ENCODE assay signal across 16 cellular contexts in the genomic region with DNA sequence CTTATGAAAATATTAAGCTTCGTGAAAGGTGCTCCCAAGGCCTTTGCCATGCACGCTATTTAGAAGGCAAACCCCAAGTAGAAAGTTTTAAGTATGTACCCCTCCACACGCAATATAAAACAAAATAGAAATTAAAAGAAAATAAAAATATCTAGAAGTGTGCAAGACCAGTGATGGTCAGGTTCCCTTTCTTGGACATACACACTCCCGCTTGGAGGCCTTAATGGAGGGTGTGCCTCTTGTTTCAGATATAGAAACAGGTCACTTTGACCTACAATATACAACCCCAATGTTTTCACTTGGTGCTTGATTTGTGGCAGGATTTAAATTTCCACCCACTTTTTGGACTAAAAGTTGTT.
DNase-seq lines count a peak whose midpoint lies in the region; ATAC-seq, FAIRE-seq and TF ChIP-seq lines count a peak whose summit lies in the region.
"Had no signal": no experiment of that assay in that cellular context is flagged by ENCODE, and none has a peak within 500 bp of the region (broad histone marks: within the 10 kb centered on the region; RNA-seq: fewer than 3 reads in every experiment).

No MANE protein-coding gene starts in this region.

- DNase-seq in right cardiac atrium = no peak
- DNase-seq in cardiac septum (ENCODE audit: low spot score) = no peak
- no peak for DNase-seq in mammary epithelial cell
- DNase-seq in osteoblast (ENCODE audit: insufficient read length, low spot score, missing footprints) = no peak
- no peak for DNase-seq in HepG2 (ENCODE audit: low spot score)
- no peak for DNase-seq in NCI-H526 (lab: John Stamatoyannopoulos, UW)
- DNase-seq in stimulated activated naive CD8-positive, alpha-beta T cell treated with anti-CD3 and anti-CD28 coated beads, Interleukin-15, Interleukin-2, amounts not matched to agents 100 U/mL and 50 U/mL, for 24 hours = no peak
- DNase-seq: activated CD4-positive, alpha-beta T cell treated with anti-CD3 and anti-CD28 coated beads for 1 hour; GF-D8; NCI-H1417; NCI-H524; retina; stimulated activated CD4-positive, alpha-beta T cell treated with anti-CD3 and anti-CD28 coated beads, Interleukin-1b, Interleukin-23, amount 100 ng/mL, for 48 hours; stomach had no signal

- H3K27me3 ChIP-seq in right cardiac atrium (ENCODE audit: control insufficient read depth, insufficient read depth) (no peaks in the 10 kb centered on the region), mammary epithelial cell (ENCODE audit: insufficient read depth, low read length) (no peaks in the 10 kb centered on the region), osteoblast (ENCODE audit: insufficient read depth, low read length) (no peaks in the 10 kb centered on the region), HepG2 (ENCODE audit: control insufficient read depth in 1 of 2, insufficient read depth in 2 of 2, low read length in 2 of 2) (no peaks in the 10 kb centered on the region; a peak in 1 of 5 replicates)
- H3K27me3 ChIP-seq: stomach had no signal

- 78% methylated on average over 4 of the region's 4 CpGs for WGBS in right cardiac atrium
- 30% methylated on average over 4 of the region's 4 CpGs for WGBS in mammary epithelial cell (ENCODE audit: low coverage, missing lambda C conversion rate)
- WGBS in HepG2 (ENCODE audit: low lambda C conversion rate) = 23% methylated on average over 4 of the region's 4 CpGs

- no peaks in the 10 kb centered on the region for H3K79me2 ChIP-seq in mammary epithelial cell (ENCODE audit: insufficient read depth, low read length)
- no peaks in the 10 kb centered on the region for H3K79me2 ChIP-seq in osteoblast (ENCODE audit: insufficient read depth, low read length)
- H3K79me2 ChIP-seq in HepG2 (ENCODE audit: insufficient read depth, low read length) = no peaks in the 10 kb centered on the region

- H3K4me1 ChIP-seq in right cardiac atrium (ENCODE audit: control insufficient read depth, insufficient read depth, low read length) (peaks cover 11% of the 10 kb centered on the region), mammary epithelial cell (ENCODE audit: insufficient read depth, low read length) (peaks cover 47% of the 10 kb centered on the region), osteoblast (ENCODE audit: insufficient read depth, low read length) (peaks cover 73% of the 10 kb centered on the region), HepG2 (ENCODE audit: insufficient read depth, low read length) (no peaks in the 10 kb centered on the region)

- H4K20me1 ChIP-seq in mammary epithelial cell (ENCODE audit: insufficient read depth, low read length) = no peaks in the 10 kb centered on the region
- H4K20me1 ChIP-seq in osteoblast (ENCODE audit: insufficient read depth, low read length) = no peaks in the 10 kb centered on the region
- H4K20me1 ChIP-seq in HepG2 (ENCODE audit: insufficient read depth, low read length) = no peaks in the 10 kb centered on the region

- no peak for TF ChIP-seq RAD21 in HepG2 (CRISPR knock-in tag; IDR thresholded peaks at IDR 0.05)

- intact Hi-C loops in right cardiac atrium (cut with DNase I) = no loop called here
- intact Hi-C loops in cardiac septum (cut with DNase I) = loop anchor here (10.0 kb wide), 2 partner anchors 119 to 131 kb away; a partner anchor contains a TSS
- intact Hi-C loops in mammary epithelial cell (cut with micrococcal nuclease) = loop anchor here (1.0 to 2.0 kb wide), 4 partner anchors 17 to 126 kb away; no protein-coding TSS in a partner anchor
- intact Hi-C loops in HepG2 (cut with micrococcal nuclease; ENCODE audit: unreplicated experiment) = loop anchor here (10.0 kb wide), 1 partner anchor 119 kb away; no protein-coding TSS in a partner anchor

- POLR2A ChIA-PET in HepG2 (lab: Yijun Ruan, JAX) = interaction anchor here (0.8 kb wide), 1 partner anchor 127 kb away, joined by 3 read pairs; a partner anchor contains a TSS

- H3K9me3 ChIP-seq in right cardiac atrium (ENCODE audit: control insufficient read depth, low read length) (no peaks in the 10 kb centered on the region), mammary epithelial cell (replicated peaks; ENCODE audit: insufficient read depth, low read length) (no peaks in the 10 kb centered on the region), osteoblast (ENCODE audit: low read depth, low read length) (no peaks in the 10 kb centered on the region), HepG2 (ENCODE audit: low read length) (no peaks in the 10 kb centered on the region)
- H3K9me3 ChIP-seq: stomach had no signal

- CTCF ChIA-PET in mammary epithelial cell (lab: Charles Lee; ENCODE audit: low non-redundant PET) = no interaction called here
- CTCF ChIA-PET in HepG2 (lab: Yijun Ruan, JAX; ENCODE audit: low intra/inter-chr PET ratio, low total read pairs) = no interaction called here

- H3K27ac ChIP-seq in right cardiac atrium (ENCODE audit: low read length) = peak overlapping the region; percentile 33
- H3K27ac ChIP-seq in mammary epithelial cell (ENCODE audit: insufficient read depth, low read depth, low read length) = peak overlapping the region; percentile 76
- peak overlapping the region; percentile 98 for H3K27ac ChIP-seq in osteoblast (ENCODE audit: low read depth, low read length)
- H3K27ac ChIP-seq in HepG2 (ENCODE audit: extremely low read length, insufficient read depth, low read length) = no peak overlapping the region

- no peak overlapping the region for H3K4me3 ChIP-seq in right cardiac atrium (ENCODE audit: low read length)
- no peak overlapping the region for H3K4me3 ChIP-seq in mammary epithelial cell (replicated peaks in 1 of 3; ENCODE audit: insufficient read depth in 1 of 3, low read depth in 2 of 3, low read length in 3 of 3)
- no peak overlapping the region for H3K4me3 ChIP-seq in osteoblast (ENCODE audit: insufficient read depth, low read length)
- H3K4me3 ChIP-seq in HepG2 (replicated peaks in 1 of 3; ENCODE audit: insufficient read depth in 1 of 3, low read depth in 2 of 3, low read length in 3 of 3) = no peak overlapping the region
- H3K4me3 ChIP-seq: stomach had no signal

- TSS peak; percentile 61 for BruUV-seq in mammary epithelial cell (replicated peaks; lab: Mats Ljungman, UMichigan)
- no TSS peak for BruUV-seq in HepG2 (replicated peaks; lab: Mats Ljungman, UMichigan)

- H3K9ac ChIP-seq in mammary epithelial cell (ENCODE audit: insufficient read depth, low read length) (no peak overlapping the region), HepG2 (ENCODE audit: insufficient read depth, low read depth, low read length) (no peak overlapping the region)

- in situ Hi-C loops in mammary epithelial cell (cut with MboI; ENCODE audit: low sequenced_read_pairs in 2 of 2) = no loop called here
- in situ Hi-C loops in HepG2 (cut with HindIII; ENCODE audit: extremely low pct_ligation_motif_present, low pct_unique_long_range_greater_than_20kb) = no loop called here

- dilution Hi-C loops in mammary epithelial cell (cut with HindIII; ENCODE audit: low sequenced_read_pairs) = no loop called here

- no peaks in the 10 kb centered on the region for H3K36me3 ChIP-seq in mammary epithelial cell (ENCODE audit: insufficient read depth, low read length)
- no peaks in the 10 kb centered on the region for H3K36me3 ChIP-seq in osteoblast (ENCODE audit: insufficient read depth, low read length)
- no peaks in the 10 kb centered on the region for H3K36me3 ChIP-seq in HepG2 (replicated peaks in 1 of 2; ENCODE audit: control insufficient read depth in 1 of 2, insufficient read depth in 2 of 2, low read length in 2 of 2)
- H3K36me3 ChIP-seq: stomach had no signal

- H2AFZ ChIP-seq in mammary epithelial cell (ENCODE audit: low read depth, low read length) (no peak overlapping the region), osteoblast (ENCODE audit: low read length) (no peak overlapping the region), HepG2 (ENCODE audit: low read length) (no peak overlapping the region)

- TF ChIP-seq CTCF in mammary epithelial cell (conservative IDR thresholded peaks at IDR 0.05 in 1 of 2, IDR thresholded peaks at IDR 0.05 in 1 of 2; ENCODE audit: extremely low read depth in 1 of 2, insufficient read depth in 1 of 2, low read depth in 1 of 2, low read length in 2 of 2) = no peak
- TF ChIP-seq CTCF in osteoblast (IDR thresholded peaks at IDR 0.05; ENCODE audit: extremely low read depth, low read depth, low read length) = no peak
- no peak for TF ChIP-seq CTCF in HepG2 (CRISPR knock-in tag; IDR thresholded peaks at IDR 0.05)

- no peak for FAIRE-seq in HepG2 (lab: Jason Lieb, UNC)
- FAIRE-seq: GM19239 had no signal

- H3K4me2 ChIP-seq in mammary epithelial cell (ENCODE audit: insufficient read depth, low read depth, low read length) (peak overlapping the region; percentile 8), osteoblast (ENCODE audit: insufficient read depth, low read length) (no peak overlapping the region), HepG2 (ENCODE audit: low read depth, low read length) (no peak overlapping the region)

- TF ChIP-seq POLR2A in HepG2 (IDR thresholded peaks at IDR 0.05; ENCODE audit: insufficient read depth in 1 of 2, low read depth in 2 of 2, low read length in 2 of 2) = no peak

- no peak for TF ChIP-seq EP300 in HepG2 (IDR thresholded peaks at IDR 0.05; ENCODE audit: low read depth in 2 of 2, low read length in 2 of 2)
- no peak for TF ChIP-seq EP300 in HepG2 (CRISPR knock-in tag; IDR thresholded peaks at IDR 0.05; ENCODE audit: borderline replicate concordance)

- ATAC-seq in right cardiac atrium (no peak), HepG2 (no peak), HG02938 (IDR thresholded peaks at IDR 0.05; ENCODE audit: unreplicated experiment) (no peak)
- ATAC-seq in stimulated activated naive CD8-positive, alpha-beta T cell treated with anti-CD3 and anti-CD28 coated beads, Interleukin-15, Interleukin-2, amounts not matched to agents 100 U/mL and 50 U/mL, for 24 hours = no peak

TF ChIP-seq in HepG2, 621 proteins besides CTCF, POLR2A, EP300 and RAD21 (continues in another document):
- TF ChIP-seq ZNF563 (CRISPR knock-in tag; IDR thresholded peaks at IDR 0.05) (no peak), ADNP (CRISPR knock-in tag; IDR thresholded peaks at IDR 0.05) (no peak), FOXJ3 (CRISPR knock-in tag; IDR thresholded peaks at IDR 0.05; ENCODE audit: borderline replicate concordance) (no peak)

Comparison
In these comparisons a context has a peak if more than half of its experiments do, and no peak if none do; other contexts are left out.
1. intact Hi-C loops: an anchor here in cardiac septum (10.0 kb wide), mammary epithelial cell (1.0 to 2.0 kb wide) and HepG2 (10.0 kb wide); none called in right cardiac atrium.